Comparison of ENCODE assay signal across 8 cellular contexts in the genomic region with DNA sequence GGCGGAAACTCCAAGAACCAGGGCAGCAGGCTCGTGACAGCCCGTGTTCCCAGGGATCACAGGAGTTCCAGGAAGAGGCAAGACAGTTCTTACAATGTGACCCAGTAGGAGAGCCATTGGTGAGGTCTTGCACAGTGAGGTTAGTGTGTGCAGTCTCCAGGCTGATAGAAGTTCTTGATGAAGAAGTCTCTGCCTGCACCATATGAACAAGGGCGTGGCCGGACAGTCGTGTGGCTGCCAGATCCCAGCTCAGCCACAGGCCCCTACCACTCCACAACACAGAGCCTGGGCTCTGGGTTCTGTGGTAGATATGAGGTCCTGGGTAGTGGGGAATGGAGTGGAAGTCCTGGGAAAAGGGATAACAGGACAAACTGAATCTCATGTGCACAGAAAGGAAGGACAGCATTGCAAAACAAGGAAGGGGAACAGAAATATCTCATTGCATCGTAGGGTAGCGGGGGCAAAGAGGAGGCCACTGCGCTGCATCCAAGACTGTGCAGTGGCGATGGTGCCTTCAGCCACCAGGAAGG.
A peak's percentile ranks its signal among the peaks of the same experiment; 100 is the strongest.
DNase-seq lines count a peak whose midpoint lies in the region; ATAC-seq and TF ChIP-seq lines count a peak whose summit lies in the region.

No MANE protein-coding gene starts in this region.

- H3K4me1 ChIP-seq in A673 (ENCODE audit: insufficient read depth, low read length, poor library complexity, severe bottlenecking) = no peaks in the 10 kb centered on the region
- H3K4me1 ChIP-seq in MM.1S (ENCODE audit: low read length) = peaks cover 4% of the 10 kb centered on the region; the same call in 1 of the 2 replicates
- H3K4me1 ChIP-seq in gastroesophageal sphincter = peaks cover 0 to 22% (median 8%) of the 10 kb centered on the region in 3 donors

- H3K9me3 Mint-ChIP-seq in activated T-helper 17 cell treated with anti-CD3 and anti-CD28 coated beads, Interleukin-2, amount 50 U/mL, for 72 hours = no peaks in the 10 kb centered on the region

- no peaks in the 10 kb centered on the region for H4K20me1 ChIP-seq in MM.1S (ENCODE audit: insufficient read depth, low read length)

- peak overlapping the region; percentile 100 for H3K27ac Mint-ChIP-seq in activated T-helper 17 cell treated with anti-CD3 and anti-CD28 coated beads, Interleukin-2, amount 50 U/mL, for 72 hours

- 0 out of 2 replicates have a peak, but pooled peaks cover 4% of the 10 kb centered on the region for H3F3A ChIP-seq in MM.1S (ENCODE audit: insufficient read depth, low read length)

- H3K9ac ChIP-seq in MM.1S (ENCODE audit: low read length) = peak overlapping the region; percentile 86

- peaks cover 44% of the 10 kb centered on the region for H3K4me1 Mint-ChIP-seq in activated T-helper 17 cell treated with anti-CD3 and anti-CD28 coated beads, Interleukin-2, amount 50 U/mL, for 72 hours

- peak overlapping the region; percentile 65 for H3K4me3 ChIP-seq in A673 (ENCODE audit: low read depth, low read length, poor library complexity, severe bottlenecking)
- H3K4me3 ChIP-seq in MM.1S (ENCODE audit: low read length) = peak overlapping the region; percentile 69
- peak overlapping the region; percentile 59 to 65 for H3K4me3 ChIP-seq in gastroesophageal sphincter

- H3K4me2 ChIP-seq in MM.1S (ENCODE audit: low read depth, low read length) = peak overlapping the region; percentile 81

- peak overlapping the region; percentile 90 for H2AFZ ChIP-seq in MM.1S (ENCODE audit: low read length)

- H3K27ac ChIP-seq in A673 (ENCODE audit: low read depth, low read length, poor library complexity, severe bottlenecking) (peak overlapping the region; percentile 94), MM.1S (ENCODE audit: low read length) (peak overlapping the region; percentile 89; the same call in 1 of the 2 replicates), gastroesophageal sphincter (peak overlapping the region; percentile 70 to 95 (median 93))

- POLR2A ChIA-PET in A673 (lab: Charles Lee; ENCODE audit: low non-redundant PET) = no interaction called here

- 5 to 7% methylated on average over 4 to 8 of the region's 10 CpGs for WGBS in gastroesophageal sphincter (ENCODE audit: low coverage in 1 of 2), 2 donors

- ATAC-seq in GM18907 (IDR thresholded peaks at IDR 0.05; ENCODE audit: unreplicated experiment) = peak; percentile 5
- ATAC-seq in activated T-helper 17 cell treated with anti-CD3 and anti-CD28 coated beads, Interleukin-2, amount 50 U/mL, for 72 hours (replicated peaks) = no peak
- no peak for ATAC-seq in gastroesophageal sphincter
- ATAC-seq in omental fat pad (ENCODE audit: low FRiP score) = peak; percentile 3

- CTCF ChIA-PET in A673 (lab: Charles Lee) = no interaction called here

- H3K27me3 Mint-ChIP-seq in activated T-helper 17 cell treated with anti-CD3 and anti-CD28 coated beads, Interleukin-2, amount 50 U/mL, for 72 hours = peaks cover 11% of the 10 kb centered on the region

- H3K27me3 ChIP-seq in A673 (replicated peaks; ENCODE audit: insufficient read depth, low read depth, low read length, poor library complexity) (no peaks in the 10 kb centered on the region), MM.1S (replicated peaks; ENCODE audit: insufficient read depth, low read length) (no peaks in the 10 kb centered on the region), gastroesophageal sphincter (no peaks in the 10 kb centered on the region)

- DNase-seq in A673 (ENCODE audit: low spot score) (peak; percentile 22), MM.1S (no peak), omental fat pad (ENCODE audit: low spot score) (no peak), iPS-NIHi11 (ENCODE audit: low spot score) (no peak), cerebellar nuclear complex (lab: John Stamatoyannopoulos, UW) (no peak)

- intact Hi-C loops in A673 (cut with micrococcal nuclease; ENCODE audit: unreplicated experiment) = loop anchor here (5.0 to 10.0 kb wide), 3 partner anchors 127 to 641 kb away; no protein-coding TSS in a partner anchor

- H3K9me2 ChIP-seq in MM.1S (replicated peaks; ENCODE audit: insufficient read depth, low read length) = no peaks in the 10 kb centered on the region

- no peak for TF ChIP-seq POLR2A in gastroesophageal sphincter (IDR thresholded peaks at IDR 0.05)

- H3K9me3 ChIP-seq in A673 (ENCODE audit: low read depth, low read length, poor library complexity, severe bottlenecking) (no peaks in the 10 kb centered on the region), MM.1S (replicated peaks; ENCODE audit: insufficient read depth, low read length) (no peaks in the 10 kb centered on the region), gastroesophageal sphincter (no peaks in the 10 kb centered on the region)

- BruUV-seq in A673 (replicated peaks; lab: Mats Ljungman, UMichigan) = no TSS peak

- TF ChIP-seq CTCF in A673 (conservative IDR thresholded peaks at IDR 0.05; ENCODE audit: low read depth, low read length) = no peak
- TF ChIP-seq CTCF in MM.1S (IDR thresholded peaks at IDR 0.05; ENCODE audit: low read length) = no peak
- no peak for TF ChIP-seq CTCF in gastroesophageal sphincter (IDR thresholded peaks at IDR 0.05)
- TF ChIP-seq CTCF in omental fat pad (IDR thresholded peaks at IDR 0.05) = no peak

- H3K36me3 ChIP-seq in A673 (ENCODE audit: insufficient read depth, low read length, poor library complexity, severe bottlenecking) = no peaks in the 10 kb centered on the region
- no peaks in the 10 kb centered on the region for H3K36me3 ChIP-seq in MM.1S (replicated peaks; ENCODE audit: insufficient read depth, low read length)
- H3K36me3 ChIP-seq in gastroesophageal sphincter = no peaks in the 10 kb centered on the region

- no peak for TF ChIP-seq EP300 in gastroesophageal sphincter (IDR thresholded peaks at IDR 0.05)

- no peaks in the 10 kb centered on the region for H3K79me2 ChIP-seq in MM.1S (ENCODE audit: low read length)

- H3K4me3 Mint-ChIP-seq in activated T-helper 17 cell treated with anti-CD3 and anti-CD28 coated beads, Interleukin-2, amount 50 U/mL, for 72 hours = peak overlapping the region; percentile 89

- peaks cover 22% of the 10 kb centered on the region for H3K36me3 Mint-ChIP-seq in activated T-helper 17 cell treated with anti-CD3 and anti-CD28 coated beads, Interleukin-2, amount 50 U/mL, for 72 hours (ENCODE audit: low read depth)

Comparison
In these comparisons a context has a peak if more than half of its experiments do, and no peak if none do; other contexts are left out.
1. ATAC-seq: peak in GM18907 (single experiment) and omental fat pad (single experiment); none in activated T-helper 17 cell treated with anti-CD3 and anti-CD28 coated beads, Interleukin-2, amount 50 U/mL, for 72 hours (single experiment) and gastroesophageal sphincter (single experiment).
2. Peak in every context shown above with its lines, with median percentiles within 50 percentile points of each other: H3K27ac ChIP-seq and H3K4me3 ChIP-seq.